In genomic region chr7:156178214-156178613, GRCh38 we compare ENCODE assay signal across 1 cellular context.
TF ChIP-seq lines count a peak whose summit lies in the region.

No MANE protein-coding gene starts in this region.

TF ChIP-seq in GM23338, 12 proteins besides CTCF, POLR2A, EP300 and RAD21 (continued from another document):
- no peak for TF ChIP-seq REST (IDR thresholded peaks at IDR 0.05; ENCODE audit: unreplicated experiment)
- TF ChIP-seq NANOG (IDR thresholded peaks at IDR 0.05; ENCODE audit: borderline replicate concordance): no peak
